ENCODE assay signal across 9 cellular contexts in genomic region chr17:40344321-40345160, GRCh38. TPM values are rescaled to one million over a fixed set of nuclear protein-coding genes. Genes with fewer than 3 reads are reported as not detected.
DNase-seq lines count a peak whose midpoint lies in the region; ATAC-seq lines count a peak whose summit lies in the region.
"Had no signal": no experiment of that assay in that cellular context is flagged by ENCODE, and none has a peak within 500 bp of the region (broad histone marks: within the 10 kb centered on the region; RNA-seq: fewer than 3 reads in every experiment).

No MANE protein-coding gene starts in this region.

- H3K4me1 ChIP-seq in ACC112 (ENCODE audit: control insufficient read depth, insufficient read depth, low read length, unreplicated experiment) (peaks cover 72% of the 10 kb centered on the region), ectodermal cell (ENCODE audit: control insufficient read depth, insufficient read depth, low read length) (peaks cover 69% of the 10 kb centered on the region)
- H3K4me1 ChIP-seq in naive thymus-derived CD4-positive, alpha-beta T cell (ENCODE audit: control insufficient read depth in 2 of 2, insufficient read depth in 2 of 2, low read length in 2 of 2) = peaks cover 61 to 67% of the 10 kb centered on the region in 2 donors

- CTCF ChIA-PET in naive thymus-derived CD4-positive, alpha-beta T cell (lab: Charles Lee) = interaction anchor here (1.0 to 3.3 kb wide), 6 partner anchors 8 to 40 kb away, joined by 4 to 25 read pairs (median 6); no protein-coding TSS in a partner anchor

- H3K4me3 ChIP-seq in ACC112 (ENCODE audit: low read depth, low read length) (peak overlapping the region; percentile 90), ectodermal cell (ENCODE audit: insufficient read depth, low read depth, low read length) (peak overlapping the region; percentile 3)
- H3K4me3 ChIP-seq in naive thymus-derived CD4-positive, alpha-beta T cell (ENCODE audit: low read length) = peak overlapping the region; percentile 57

- no peak overlapping the region for H2AFZ ChIP-seq in ACC112 (ENCODE audit: low read length, unreplicated experiment)

- DNase-seq in OCI-M1 (lab: John Stamatoyannopoulos, UW) (peak; percentile 36), medulla oblongata (ENCODE audit: extremely low spot score) (no peak)
- no peak for DNase-seq in naive thymus-derived CD4-positive, alpha-beta T cell
- DNase-seq in stimulated activated CD4-positive, alpha-beta T cell treated with anti-CD3 and anti-CD28 coated beads, Interleukin-2, amount 100 ng/mL, for 48 hours = no peak

- H3K36me3 ChIP-seq in ACC112 (ENCODE audit: insufficient read depth, low read length) (peaks cover 2% of the 10 kb centered on the region; the same call in 1 of the 2 replicates), ectodermal cell (ENCODE audit: control insufficient read depth, insufficient read depth, low read length) (no peaks in the 10 kb centered on the region)
- peaks cover 0 to 15% (median 9%) of the 10 kb centered on the region in 3 experiments for H3K36me3 ChIP-seq in naive thymus-derived CD4-positive, alpha-beta T cell (ENCODE audit: control insufficient read depth in 2 of 3, insufficient read depth in 3 of 3, low read length in 3 of 3)

- no peaks in the 10 kb centered on the region for H3K27me3 Mint-ChIP-seq in naive thymus-derived CD4-positive, alpha-beta T cell

- H3K79me2 ChIP-seq in ACC112 (ENCODE audit: control insufficient read depth, insufficient read depth, low read length, unreplicated experiment) = peaks cover 70% of the 10 kb centered on the region

- peak overlapping the region; percentile 46 to 85 (median 78) for H3K4me3 Mint-ChIP-seq in naive thymus-derived CD4-positive, alpha-beta T cell

- no peaks in the 10 kb centered on the region for H3K9me3 Mint-ChIP-seq in naive thymus-derived CD4-positive, alpha-beta T cell

- H3K36me3 Mint-ChIP-seq in naive thymus-derived CD4-positive, alpha-beta T cell = peaks cover 0 to 30% (median 6%) of the 10 kb centered on the region in 5 donors

- H3K27me3 ChIP-seq in ACC112 (ENCODE audit: insufficient read depth, low read length) (no peaks in the 10 kb centered on the region), ectodermal cell (ENCODE audit: control insufficient read depth, insufficient read depth, low read length, poor library complexity, severe bottlenecking) (peaks cover 74% of the 10 kb centered on the region)
- H3K27me3 ChIP-seq in naive thymus-derived CD4-positive, alpha-beta T cell (ENCODE audit: control insufficient read depth in 2 of 2, insufficient read depth in 2 of 2, low read length in 2 of 2) = no peaks in the 10 kb centered on the region

- intact Hi-C loops in naive thymus-derived CD4-positive, alpha-beta T cell (cut with micrococcal nuclease) = loop anchor here in 1 of 2 donors (5.0 kb wide), 1 partner anchor 1343 kb away; the partner anchor contains the start of gene EIF1

- H3K9me3 ChIP-seq in ectodermal cell (ENCODE audit: control insufficient read depth, low read length) = no peaks in the 10 kb centered on the region
- H3K9me3 ChIP-seq in naive thymus-derived CD4-positive, alpha-beta T cell (ENCODE audit: control insufficient read depth in 2 of 3, low read length in 3 of 3) = no peaks in the 10 kb centered on the region

- POLR2A ChIA-PET in naive thymus-derived CD4-positive, alpha-beta T cell (lab: Charles Lee) = interaction anchor here (1.0 to 34.9 kb wide), 3 partner anchors 9 to 206 kb away, joined by 4 to 742 read pairs (median 6); partner anchors contain the start of gene RARA

- peak overlapping the region; percentile 19 to 89 (median 80) for H3K27ac Mint-ChIP-seq in naive thymus-derived CD4-positive, alpha-beta T cell

- 49 to 53% methylated on average over 7 of the region's 7 CpGs for WGBS in ectodermal cell, 2 experiments

- no peak for ATAC-seq in naive thymus-derived CD4-positive, alpha-beta T cell
- no peak for ATAC-seq in GM19035 (IDR thresholded peaks at IDR 0.05; ENCODE audit: unreplicated experiment)
- ATAC-seq in HG02840 (IDR thresholded peaks at IDR 0.05; ENCODE audit: low FRiP score, unreplicated experiment) = no peak

- peaks cover 40 to 86% (median 68%) of the 10 kb centered on the region in 7 donors for H3K4me1 Mint-ChIP-seq in naive thymus-derived CD4-positive, alpha-beta T cell

- peak overlapping the region; percentile 78 for H3K27ac ChIP-seq in ACC112 (ENCODE audit: low read depth, low read length)
- no peak overlapping the region for H3K27ac ChIP-seq in ectodermal cell (ENCODE audit: insufficient read depth, low read depth, low read length, poor library complexity, severe bottlenecking)
- peak overlapping the region; percentile 69 for H3K27ac ChIP-seq in naive thymus-derived CD4-positive, alpha-beta T cell (ENCODE audit: low read depth, low read length)
- H3K27ac ChIP-seq: KMS-11 had no signal

RNA-seq across cellular contexts. Expression of gene GJD3, which starts 20.0 kb away (rescaled TPM):
- not detected for polyA plus RNA-seq in ectodermal cell (2013, experiment 1 of 4)
- polyA plus RNA-seq in ectodermal cell (2013, experiment 2 of 4) = 0.46 TPM
- 0.32 TPM for polyA plus RNA-seq in ectodermal cell (2013, experiment 3 of 4)
- not detected for polyA plus RNA-seq in ectodermal cell (2013, experiment 4 of 4)
- total RNA-seq in naive thymus-derived CD4-positive, alpha-beta T cell = under 1 TPM in 1 of 5 experiments, not detected in 4; 0.27 TPM
- not detected for polyA plus RNA-seq in naive thymus-derived CD4-positive, alpha-beta T cell

RNA-seq across cellular contexts. Expression of gene RARA, which starts 35.6 kb away (rescaled TPM):
- 14.2 TPM for polyA plus RNA-seq in ectodermal cell (2013, experiment 1 of 4)
- 19.1 TPM for polyA plus RNA-seq in ectodermal cell (2013, experiment 2 of 4)
- 16.9 TPM for polyA plus RNA-seq in ectodermal cell (2013, experiment 3 of 4)
- polyA plus RNA-seq in ectodermal cell (2013, experiment 4 of 4) = 19.9 TPM
- total RNA-seq in naive thymus-derived CD4-positive, alpha-beta T cell = 100 to 1,000 TPM in 1 of 5 experiments, 10 to 100 TPM in 4; 40.0 to 115 (median 43.8) TPM
- polyA plus RNA-seq in naive thymus-derived CD4-positive, alpha-beta T cell = 10 to 100 TPM in 1 of 2 donors, 1 to 10 TPM in 1; 6.7 to 16.5 TPM

RNA-seq across cellular contexts. Expression of gene CDC6, which starts 56.9 kb away (rescaled TPM):
- polyA plus RNA-seq in ectodermal cell (2013, experiment 1 of 4) = 66.7 TPM
- polyA plus RNA-seq in ectodermal cell (2013, experiment 2 of 4) = 69.9 TPM
- 49.9 TPM for polyA plus RNA-seq in ectodermal cell (2013, experiment 3 of 4)
- polyA plus RNA-seq in ectodermal cell (2013, experiment 4 of 4) = 49.4 TPM
- 10 to 100 TPM in 1 of 5 experiments, 1 to 10 TPM in 1, under 1 TPM in 3; 0.51 to 73.6 (median 0.85) TPM for total RNA-seq in naive thymus-derived CD4-positive, alpha-beta T cell
- under 1 TPM; 0.09 to 0.24 TPM for polyA plus RNA-seq in naive thymus-derived CD4-positive, alpha-beta T cell

Comparison
In these comparisons a context has a peak if more than half of its experiments do, and no peak if none do; other contexts are left out.
1. H3K4me3 ChIP-seq: peak in every context shown above with its lines; median percentile 90 in ACC112; 57 in naive thymus-derived CD4-positive, alpha-beta T cell; 3 in ectodermal cell.